12 cellular contexts compared by ENCODE assay signal in genomic region chr12:108234155-108234554, GRCh38.
DNase-seq lines count a peak whose midpoint lies in the region; ATAC-seq and TF ChIP-seq lines count a peak whose summit lies in the region.
"Had no signal": no experiment of that assay in that cellular context is flagged by ENCODE, and none has a peak within 500 bp of the region (broad histone marks: within the 10 kb centered on the region; RNA-seq: fewer than 3 reads in every experiment).

No MANE protein-coding gene starts in this region.

- peaks cover 5% of the 10 kb centered on the region for H3K4me1 Mint-ChIP-seq in chondrocyte (ENCODE audit: low read depth)
- H3K4me1 Mint-ChIP-seq: nephron progenitor cell; stimulated activated memory B cell treated with anti-CD40 and anti-IgM and Interleukin-4, amounts not matched to agents 10 μg/mL and 1 μg/mL and 100 μg/mL, for 72 hours; T-helper 17 cell had no signal

- H3K9me3 ChIP-seq in liver (ENCODE audit: control insufficient read depth in 4 of 4, low read length in 3 of 4): peaks cover 0 to 8% (median 3%) of the 10 kb centered on the region in 4 donors
- H3K9me3 ChIP-seq in Peyer's patch: no peaks in the 10 kb centered on the region

- H3K4me3 ChIP-seq in liver (ENCODE audit: low read depth in 1 of 3, low read length in 3 of 3) (no peak overlapping the region), Peyer's patch (no peak overlapping the region)

- H3K27me3 Mint-ChIP-seq in chondrocyte (ENCODE audit: low read depth): peaks cover 38% of the 10 kb centered on the region

- H3K27me3 ChIP-seq in liver (ENCODE audit: control insufficient read depth in 4 of 4, insufficient read depth in 4 of 4, low read length in 3 of 4) (peaks cover 0 to 2% (median 1%) of the 10 kb centered on the region in 4 donors), Peyer's patch (no peaks in the 10 kb centered on the region)

- WGBS in liver: 79% methylated on average over 6 of the region's 6 CpGs

- no peak overlapping the region for H3K9ac ChIP-seq in liver (ENCODE audit: low read depth in 1 of 2, low read length in 2 of 2)

- H3K27ac Mint-ChIP-seq in chondrocyte (ENCODE audit: unreplicated experiment): no peak overlapping the region
- H3K27ac Mint-ChIP-seq: nephron progenitor cell; stimulated activated memory B cell treated with anti-CD40 and anti-IgM and Interleukin-4, amounts not matched to agents 10 μg/mL and 1 μg/mL and 100 μg/mL, for 72 hours; T-helper 17 cell had no signal

- H3K36me3 ChIP-seq in liver (ENCODE audit: control insufficient read depth in 4 of 4, insufficient read depth in 3 of 4, low read depth in 1 of 4, low read length in 3 of 4) (no peaks in the 10 kb centered on the region), Peyer's patch (no peaks in the 10 kb centered on the region)

- peak; percentile 50 to 65 for TF ChIP-seq RAD21 in liver (IDR thresholded peaks at IDR 0.05)

- no peak for ATAC-seq in HG02870 (IDR thresholded peaks at IDR 0.05; ENCODE audit: unreplicated experiment)
- ATAC-seq in HG03432 (IDR thresholded peaks at IDR 0.05; ENCODE audit: unreplicated experiment): no peak
- ATAC-seq: stimulated activated memory B cell treated with anti-CD40 and anti-IgM and Interleukin-4, amounts not matched to agents 10 μg/mL and 1 μg/mL and 100 μg/mL, for 72 hours; T-helper 17 cell had no signal

- TF ChIP-seq POLR2A in Peyer's patch (IDR thresholded peaks at IDR 0.05): no peak

- peak; percentile 15 for DNase-seq in AG08395 (ENCODE audit: low spot score)
- no peak for DNase-seq in chondrocyte (ENCODE audit: low spot score)
- DNase-seq in stimulated activated CD4-positive, alpha-beta T cell treated with anti-CD3 and anti-CD28 coated beads, Interleukin-12 subunit alpha, Interleukin-12 subunit beta, amount 100 ng/mL, for 4 hours: no peak
- no peak for DNase-seq in Peyer's patch
- DNase-seq: NCI-H774, nephron progenitor cell, T-helper 17 cell had no signal

- peaks cover 5% of the 10 kb centered on the region for H3K36me3 Mint-ChIP-seq in chondrocyte (ENCODE audit: low read depth)

- H3K4me3 Mint-ChIP-seq in chondrocyte (ENCODE audit: unreplicated experiment): no peak overlapping the region
- H3K4me3 Mint-ChIP-seq: nephron progenitor cell; stimulated activated memory B cell treated with anti-CD40 and anti-IgM and Interleukin-4, amounts not matched to agents 10 μg/mL and 1 μg/mL and 100 μg/mL, for 72 hours; T-helper 17 cell had no signal

- peak; percentile 54 for TF ChIP-seq CTCF in GM12873 (IDR thresholded peaks at IDR 0.05; ENCODE audit: insufficient read depth, low read depth, low read length, missing control alignments)
- TF ChIP-seq CTCF in chondrocyte (IDR thresholded peaks at IDR 0.05): peak; percentile 48
- peak; percentile 20 for TF ChIP-seq CTCF in liver (IDR thresholded peaks at IDR 0.05; ENCODE audit: low read depth, low read length, missing input control)
- no peak for TF ChIP-seq CTCF in Peyer's patch (IDR thresholded peaks at IDR 0.05)

- H3K4me1 ChIP-seq in liver (ENCODE audit: control insufficient read depth in 4 of 4, insufficient read depth in 4 of 4, low read length in 3 of 4) (no peaks in the 10 kb centered on the region), Peyer's patch (no peaks in the 10 kb centered on the region)

- H3K27ac ChIP-seq in liver (ENCODE audit: low read depth in 1 of 2, low read length in 2 of 2) (no peak overlapping the region), Peyer's patch (no peak overlapping the region)

- peaks cover 11% of the 10 kb centered on the region for H3K9me3 Mint-ChIP-seq in chondrocyte (ENCODE audit: low read depth)

TF ChIP-seq in liver, 16 proteins besides CTCF, POLR2A, EP300 and RAD21:
- TF ChIP-seq, protein P1, sequence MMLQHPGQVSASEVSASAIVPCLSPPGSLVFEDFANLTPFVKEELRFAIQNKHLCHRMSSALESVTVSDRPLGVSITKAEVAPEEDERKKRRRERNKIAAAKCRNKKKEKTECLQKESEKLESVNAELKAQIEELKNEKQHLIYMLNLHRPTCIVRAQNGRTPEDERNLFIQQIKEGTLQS (IDR thresholded peaks at IDR 0.05): no peak
- no peak for TF ChIP-seq YY1 (IDR thresholded peaks at IDR 0.05)
- TF ChIP-seq, protein P2, sequence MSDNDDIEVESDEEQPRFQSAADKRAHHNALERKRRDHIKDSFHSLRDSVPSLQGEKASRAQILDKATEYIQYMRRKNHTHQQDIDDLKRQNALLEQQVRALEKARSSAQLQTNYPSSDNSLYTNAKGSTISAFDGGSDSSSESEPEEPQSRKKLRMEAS (IDR thresholded peaks at IDR 0.05): no peak
- no peak for TF ChIP-seq HNF4G (IDR thresholded peaks at IDR 0.05)
- TF ChIP-seq, protein P3, sequence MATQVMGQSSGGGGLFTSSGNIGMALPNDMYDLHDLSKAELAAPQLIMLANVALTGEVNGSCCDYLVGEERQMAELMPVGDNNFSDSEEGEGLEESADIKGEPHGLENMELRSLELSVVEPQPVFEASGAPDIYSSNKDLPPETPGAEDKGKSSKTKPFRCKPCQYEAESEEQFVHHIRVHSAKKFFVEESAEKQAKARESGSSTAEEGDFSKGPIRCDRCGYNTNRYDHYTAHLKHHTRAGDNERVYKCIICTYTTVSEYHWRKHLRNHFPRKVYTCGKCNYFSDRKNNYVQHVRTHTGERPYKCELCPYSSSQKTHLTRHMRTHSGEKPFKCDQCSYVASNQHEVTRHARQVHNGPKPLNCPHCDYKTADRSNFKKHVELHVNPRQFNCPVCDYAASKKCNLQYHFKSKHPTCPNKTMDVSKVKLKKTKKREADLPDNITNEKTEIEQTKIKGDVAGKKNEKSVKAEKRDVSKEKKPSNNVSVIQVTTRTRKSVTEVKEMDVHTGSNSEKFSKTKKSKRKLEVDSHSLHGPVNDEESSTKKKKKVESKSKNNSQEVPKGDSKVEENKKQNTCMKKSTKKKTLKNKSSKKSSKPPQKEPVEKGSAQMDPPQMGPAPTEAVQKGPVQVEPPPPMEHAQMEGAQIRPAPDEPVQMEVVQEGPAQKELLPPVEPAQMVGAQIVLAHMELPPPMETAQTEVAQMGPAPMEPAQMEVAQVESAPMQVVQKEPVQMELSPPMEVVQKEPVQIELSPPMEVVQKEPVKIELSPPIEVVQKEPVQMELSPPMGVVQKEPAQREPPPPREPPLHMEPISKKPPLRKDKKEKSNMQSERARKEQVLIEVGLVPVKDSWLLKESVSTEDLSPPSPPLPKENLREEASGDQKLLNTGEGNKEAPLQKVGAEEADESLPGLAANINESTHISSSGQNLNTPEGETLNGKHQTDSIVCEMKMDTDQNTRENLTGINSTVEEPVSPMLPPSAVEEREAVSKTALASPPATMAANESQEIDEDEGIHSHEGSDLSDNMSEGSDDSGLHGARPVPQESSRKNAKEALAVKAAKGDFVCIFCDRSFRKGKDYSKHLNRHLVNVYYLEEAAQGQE (IDR thresholded peaks at IDR 0.05): no peak
- TF ChIP-seq FOXA1 (IDR thresholded peaks at IDR 0.05): no peak
- TF ChIP-seq FOXA2 (IDR thresholded peaks at IDR 0.05): no peak
- no peak for TF ChIP-seq ZBTB33 (IDR thresholded peaks at IDR 0.05)
- no peak for TF ChIP-seq EGR1 (IDR thresholded peaks at IDR 0.05; ENCODE audit: low read depth in 2 of 2)
- TF ChIP-seq SP1 (IDR thresholded peaks at IDR 0.05): no peak
- no peak for TF ChIP-seq HNF4A (conservative IDR thresholded peaks at IDR 0.05)
- TF ChIP-seq NR2F2 (IDR thresholded peaks at IDR 0.05): no peak
- no peak for TF ChIP-seq RXRA (IDR thresholded peaks at IDR 0.05)
- TF ChIP-seq TAF1 (conservative IDR thresholded peaks at IDR 0.05): no peak
- TF ChIP-seq GABPA (IDR thresholded peaks at IDR 0.05 in 1 of 2, conservative IDR thresholded peaks at IDR 0.05 in 1 of 2): no peak
- no peak for TF ChIP-seq JUND (IDR thresholded peaks at IDR 0.05)

Comparison
In these comparisons a context has a peak if more than half of its experiments do, and no peak if none do; other contexts are left out.
1. CTCF ChIP-seq: peak in GM12873 (single experiment), chondrocyte (single experiment) and liver (single experiment); none in Peyer's patch (0 of 6).